ENCODE assay signal across 21 cellular contexts in genomic region chr6:162683135-162683534, GRCh38. TPM values are rescaled to one million over a fixed set of nuclear protein-coding genes. Genes with fewer than 3 reads are reported as not detected.
A peak's percentile ranks its signal among the peaks of the same experiment; 100 is the strongest.
DNase-seq lines count a peak whose midpoint lies in the region; ATAC-seq and TF ChIP-seq lines count a peak whose summit lies in the region.
"Had no signal": no experiment of that assay in that cellular context is flagged by ENCODE, and none has a peak within 500 bp of the region (broad histone marks: within the 10 kb centered on the region; RNA-seq: fewer than 3 reads in every experiment).

No MANE protein-coding gene starts in this region.

- 40 to 46% (median 42%) methylated on average over 4 of the region's 4 CpGs for WGBS in heart left ventricle, 4 donors

- no peaks in the 10 kb centered on the region for H3K27me3 Mint-ChIP-seq in nephron (ENCODE audit: low read depth)
- H3K27me3 Mint-ChIP-seq: CD4-positive, CD25-positive, alpha-beta regulatory T cell; CD8-positive, alpha-beta memory T cell had no signal

- peaks cover 3% of the 10 kb centered on the region for H3K9me3 Mint-ChIP-seq in nephron
- H3K9me3 Mint-ChIP-seq: H9 had no signal

- intact Hi-C loops in Right ventricle myocardium superior (cut with DNase I) (no loop called here), cardiac septum (cut with DNase I) (no loop called here), heart left ventricle (cut with DNase I) (no loop called here)

- H3K27ac Mint-ChIP-seq in nephron = peak overlapping the region in 2 of 3 experiments; percentile 15 to 46
- H3K27ac Mint-ChIP-seq: CD4-positive, CD25-positive, alpha-beta regulatory T cell; CD8-positive, alpha-beta memory T cell; H9 had no signal

- TF ChIP-seq CTCF in heart left ventricle (IDR thresholded peaks at IDR 0.05) (no peak), nephron (IDR thresholded peaks at IDR 0.05; ENCODE audit: unreplicated experiment in 3 of 3) (no peak)

- TF ChIP-seq POLR2A in heart left ventricle (IDR thresholded peaks at IDR 0.05) = no peak

- H3K4me3 Mint-ChIP-seq in nephron = no peak overlapping the region
- H3K4me3 Mint-ChIP-seq: CD4-positive, CD25-positive, alpha-beta regulatory T cell; CD8-positive, alpha-beta memory T cell; H9 had no signal

- no peaks in the 10 kb centered on the region for H3K36me3 ChIP-seq in heart left ventricle
- H3K36me3 ChIP-seq: BE2C had no signal

- no peak for DNase-seq in Right ventricle myocardium superior
- DNase-seq in cardiac septum (ENCODE audit: low spot score) = no peak
- no peak for DNase-seq in heart left ventricle
- DNase-seq in NCI-H226 = no peak
- DNase-seq in GM03348 (ENCODE audit: low spot score) = no peak
- DNase-seq: 8988T; BE2C; C1 segment of cervical spinal cord; CD4-positive, CD25-positive, alpha-beta regulatory T cell; CD8-positive, alpha-beta memory T cell; COR-L47; DMS 273 treated with DMSO at 0.1 percent for 48 hours; DMS53; DND-41; EL; H9; IMR-90 had no signal

- H3K4me1 ChIP-seq in heart left ventricle = peaks cover 0 to 36% (median 3%) of the 10 kb centered on the region in 12 donors

- H3K27me3 ChIP-seq in heart left ventricle = no peaks in the 10 kb centered on the region
- H3K27me3 ChIP-seq: BE2C had no signal

- H3K4me1 Mint-ChIP-seq in nephron = peaks cover 24% of the 10 kb centered on the region
- H3K4me1 Mint-ChIP-seq: CD8-positive, alpha-beta memory T cell had no signal

- no peaks in the 10 kb centered on the region for H3K36me3 Mint-ChIP-seq in nephron (ENCODE audit: low read depth)
- H3K36me3 Mint-ChIP-seq: CD4-positive, CD25-positive, alpha-beta regulatory T cell had no signal

- H3K4me3 ChIP-seq in heart left ventricle = no peak overlapping the region

- H3K27ac ChIP-seq in heart left ventricle = peak overlapping the region in 7 of 12 donors; percentile 11 to 51 (median 24)

- ATAC-seq in Right ventricle myocardium superior (ENCODE audit: poor library complexity) (peak; percentile 63), heart left ventricle (peak; percentile 39 to 59 (median 54)), GM19023 (IDR thresholded peaks at IDR 0.05; ENCODE audit: unreplicated experiment) (no peak)

- H3K9me3 ChIP-seq in heart left ventricle = peaks cover 0 to 8% (median 0%) of the 10 kb centered on the region in 12 donors
- H3K9me3 ChIP-seq: BE2C had no signal

RNA-seq across cellular contexts. Expression of gene PRKN, which starts 44.4 kb away (rescaled TPM):
- total RNA-seq in Right ventricle myocardium superior (20.6 TPM), cardiac septum (23.2 TPM), heart left ventricle (10 to 100 TPM; 19.1 to 32.5 (median 22.5) TPM)
- 1 to 10 TPM; 3.4 to 6.7 TPM for polyA plus RNA-seq in heart left ventricle

RNA-seq across cellular contexts. Expression of gene PACRG, which starts 44.6 kb away (rescaled TPM):
- total RNA-seq in Right ventricle myocardium superior (7.4 TPM), cardiac septum (14.1 TPM), heart left ventricle (10 to 100 TPM in 7 of 9 donors, 1 to 10 TPM in 2; 3.2 to 83.3 (median 11.9) TPM)
- 1 to 10 TPM; 2.0 to 9.0 TPM for polyA plus RNA-seq in heart left ventricle
- total RNA-seq: A673; CD8-positive, alpha-beta memory T cell; G401; IMR-90 had no signal
- polyA plus RNA-seq: CD8-positive, alpha-beta memory T cell; IMR-90 had no signal
